Comparison of ENCODE assay signal across 8 cellular contexts in genomic region chr3:189148090-189148507, GRCh38. TPM values are rescaled to one million over a fixed set of nuclear protein-coding genes. Genes with fewer than 3 reads are reported as not detected.
DNase-seq lines count a peak whose midpoint lies in the region; ATAC-seq lines count a peak whose summit lies in the region.

No MANE protein-coding gene starts in this region.

- no peaks in the 10 kb centered on the region for H3K9me3 ChIP-seq in effector memory CD4-positive, alpha-beta T cell (ENCODE audit: control insufficient read depth, low read length)

- no peaks in the 10 kb centered on the region for H3K9me3 Mint-ChIP-seq in activated CD4-positive, alpha-beta memory T cell treated with anti-CD3 and anti-CD28 coated beads, Interleukin-2, amount 10 ng/mL, durations not matched to agents 7 days and 5 days
- H3K9me3 Mint-ChIP-seq in memory B cell = no peaks in the 10 kb centered on the region

- H3K27me3 ChIP-seq in effector memory CD4-positive, alpha-beta T cell (replicated peaks; ENCODE audit: control insufficient read depth, insufficient read depth, low read length, poor library complexity, severe bottlenecking) = no peaks in the 10 kb centered on the region

- peaks cover 4% of the 10 kb centered on the region for H3K4me1 ChIP-seq in effector memory CD4-positive, alpha-beta T cell (ENCODE audit: control insufficient read depth, insufficient read depth, low read length, poor library complexity, severe bottlenecking)

- no peak overlapping the region for H3K27ac Mint-ChIP-seq in activated CD4-positive, alpha-beta memory T cell treated with anti-CD3 and anti-CD28 coated beads, Interleukin-2, amount 10 ng/mL, durations not matched to agents 7 days and 5 days
- no peak overlapping the region for H3K27ac Mint-ChIP-seq in memory B cell

- H3K36me3 ChIP-seq in effector memory CD4-positive, alpha-beta T cell (ENCODE audit: control insufficient read depth, insufficient read depth, low read length) = no peaks in the 10 kb centered on the region

- H3K4me1 Mint-ChIP-seq in activated CD4-positive, alpha-beta memory T cell treated with anti-CD3 and anti-CD28 coated beads, Interleukin-2, amount 10 ng/mL, durations not matched to agents 7 days and 5 days = peaks cover 42% of the 10 kb centered on the region
- H3K4me1 Mint-ChIP-seq in memory B cell = peaks cover 4% of the 10 kb centered on the region

- H3K27me3 Mint-ChIP-seq in activated CD4-positive, alpha-beta memory T cell treated with anti-CD3 and anti-CD28 coated beads, Interleukin-2, amount 10 ng/mL, durations not matched to agents 7 days and 5 days = no peaks in the 10 kb centered on the region
- H3K27me3 Mint-ChIP-seq in memory B cell = peaks cover 7% of the 10 kb centered on the region

- POLR2A ChIA-PET in activated CD4-positive, alpha-beta memory T cell treated with anti-CD3 and anti-CD28 coated beads, Interleukin-2, amount 10 ng/mL, durations not matched to agents 7 days and 5 days (lab: Charles Lee) = no interaction called here

- peak; percentile 74 for ATAC-seq in GM18517 (IDR thresholded peaks at IDR 0.05; ENCODE audit: unreplicated experiment)
- peak; percentile 90 for ATAC-seq in HG03175 (IDR thresholded peaks at IDR 0.05; ENCODE audit: unreplicated experiment)
- peak; percentile 64 for ATAC-seq in memory B cell (ENCODE audit: low read depth)

- DNase-seq in AG08396 (ENCODE audit: low spot score) = peak; percentile 60
- peak; percentile 27 for DNase-seq in NCI-H748 (lab: John Stamatoyannopoulos, UW; ENCODE audit: unreplicated experiment)
- peak; percentile 75 for DNase-seq in activated CD4-positive, alpha-beta memory T cell treated with anti-CD3 and anti-CD28 coated beads, Interleukin-2, amount 10 ng/mL, durations not matched to agents 7 days and 5 days
- DNase-seq in effector memory CD4-positive, alpha-beta T cell = peak; percentile 32 to 56 (median 44)
- peak; percentile 49 to 51 for DNase-seq in memory B cell (ENCODE audit: low spot score in 2 of 2)
- peak; percentile 29 for DNase-seq in stimulated activated CD8-positive, alpha-beta memory T cell treated with anti-CD3 and anti-CD28 coated beads, Interleukin-15, amount 100 ng/mL, for 24 hours (ENCODE audit: low read depth)

- no peak overlapping the region for H3K4me3 ChIP-seq in effector memory CD4-positive, alpha-beta T cell (ENCODE audit: insufficient read depth, low read depth, low read length, poor library complexity, severe bottlenecking)

- H3K27ac ChIP-seq in effector memory CD4-positive, alpha-beta T cell (ENCODE audit: insufficient read depth, low read length, poor library complexity, severe bottlenecking) = no peak overlapping the region

- no peaks in the 10 kb centered on the region for H3K36me3 Mint-ChIP-seq in activated CD4-positive, alpha-beta memory T cell treated with anti-CD3 and anti-CD28 coated beads, Interleukin-2, amount 10 ng/mL, durations not matched to agents 7 days and 5 days (ENCODE audit: low read depth)
- no peaks in the 10 kb centered on the region for H3K36me3 Mint-ChIP-seq in memory B cell

- CTCF ChIA-PET in activated CD4-positive, alpha-beta memory T cell treated with anti-CD3 and anti-CD28 coated beads, Interleukin-2, amount 10 ng/mL, durations not matched to agents 7 days and 5 days (lab: Charles Lee) = interaction anchor here (0.6 to 2.8 kb wide), 7 partner anchors 17 to 1408 kb away, joined by 3 to 37 read pairs (median 4); no protein-coding TSS in a partner anchor

- no peak overlapping the region for H3K4me3 Mint-ChIP-seq in activated CD4-positive, alpha-beta memory T cell treated with anti-CD3 and anti-CD28 coated beads, Interleukin-2, amount 10 ng/mL, durations not matched to agents 7 days and 5 days
- no peak overlapping the region for H3K4me3 Mint-ChIP-seq in memory B cell

RNA-seq across cellular contexts. Expression of gene TPRG1, which starts 23.7 kb away (rescaled TPM):
- total RNA-seq in activated CD4-positive, alpha-beta memory T cell treated with anti-CD3 and anti-CD28 coated beads, Interleukin-2, amount 10 ng/mL, durations not matched to agents 7 days and 5 days = 1 to 10 TPM; 8.7 to 9.7 TPM
